Comparison of ENCODE assay signal across 35 cellular contexts in genomic region chr5:145911164-145911563, GRCh38. TPM values are rescaled to one million over a fixed set of nuclear protein-coding genes. Genes with fewer than 3 reads are reported as not detected.
"Had no signal": no experiment of that assay in that cellular context is flagged by ENCODE, and none has a peak within 500 bp of the region (broad histone marks: within the 10 kb centered on the region; RNA-seq: fewer than 3 reads in every experiment).

No MANE protein-coding gene starts in this region.

- ATAC-seq: naive thymus-derived CD8-positive, alpha-beta T cell; psoas muscle; right cardiac atrium; sciatic nerve; stimulated activated effector memory CD8-positive, alpha-beta T cell treated with anti-CD3 and anti-CD28 coated beads, Interleukin-12 subunit alpha, Interleukin-12 subunit beta, amount 100 ng/mL, for 72 hours; stimulated activated naive B cell treated with anti-CD40 and anti-IgM and Interleukin-4, amounts not matched to agents 10 μg/mL and 1 μg/mL and 100 μg/mL, for 72 hours; upper lobe of right lung had no signal

- H3K4me2 ChIP-seq: neural progenitor cell, smooth muscle cell had no signal

- H3K4me3 Mint-ChIP-seq: naive B cell; naive thymus-derived CD8-positive, alpha-beta T cell; natural killer cell treated with Interleukin-12 subunit alpha and Interleukin-12 subunit beta and Interleukin-15 and Interleukin-18, amount 100 ng/mL, for 72 hours; neural progenitor cell; stimulated activated effector memory CD8-positive, alpha-beta T cell treated with anti-CD3 and anti-CD28 coated beads, Interleukin-12 subunit alpha, Interleukin-12 subunit beta, amount 100 ng/mL, for 72 hours; stimulated activated naive B cell treated with anti-CD40 and anti-IgM and Interleukin-4, amounts not matched to agents 10 μg/mL and 1 μg/mL and 100 μg/mL, for 72 hours; stimulated activated naive CD8-positive, alpha-beta T cell treated with anti-CD3 and anti-CD28 coated beads, Interleukin-15, Interleukin-2, amounts not matched to agents 100 ng/mL and 50 ng/mL, for 24 hours; type B pancreatic cell had no signal

- H2AFZ ChIP-seq: neural progenitor cell, parathyroid adenoma had no signal

- DNase-seq: naive B cell; naive thymus-derived CD8-positive, alpha-beta T cell; occipital lobe; ovary; psoas muscle; right cardiac atrium; spleen; stimulated activated CD4-positive, alpha-beta T cell treated with anti-CD3 and anti-CD28 coated beads, Interleukin-12 subunit alpha, Interleukin-12 subunit beta, amount 100 ng/mL, for 4 hours; stimulated activated CD4-positive, alpha-beta T cell treated with anti-CD3 and anti-CD28 coated beads, Interleukin-1b, Interleukin-23, amount 100 ng/mL, for 48 hours; stimulated activated CD4-positive, alpha-beta T cell treated with anti-CD3 and anti-CD28 coated beads, Interleukin-4, amount 100 ng/mL, for 1 hour; stimulated activated CD4-positive, alpha-beta T cell treated with anti-CD3 and anti-CD28 coated beads, Interleukin-4, amount 100 ng/mL, for 4 hours; stimulated activated naive B cell treated with anti-CD40 and anti-IgM and Interleukin-4, amounts not matched to agents 10 μg/mL and 1 μg/mL and 100 μg/mL, for 72 hours; stimulated activated naive CD4-positive, alpha-beta T cell treated with Interleukin-2 at 50 U/mL for 16 hours; stomach; thyroid gland; upper lobe of right lung; uterus had no signal

- H3K79me2 ChIP-seq: parathyroid adenoma had no signal

- H3K4me1 Mint-ChIP-seq: naive B cell; stimulated activated effector memory CD8-positive, alpha-beta T cell treated with anti-CD3 and anti-CD28 coated beads, Interleukin-12 subunit alpha, Interleukin-12 subunit beta, amount 100 ng/mL, for 72 hours; stimulated activated naive B cell treated with anti-CD40 and anti-IgM and Interleukin-4, amounts not matched to agents 10 μg/mL and 1 μg/mL and 100 μg/mL, for 72 hours had no signal

- H3K27me3 ChIP-seq: neural progenitor cell, ovary, spleen, stomach, thyroid gland, tibial nerve, upper lobe of right lung, uterus had no signal

- H3K4me3 ChIP-seq: neural progenitor cell, ovary, psoas muscle, skin epidermis, smooth muscle cell, spleen, stomach, thoracic aorta, thyroid gland, tibial nerve, upper lobe of right lung, uterus had no signal

- H3K9ac ChIP-seq: neural progenitor cell, parathyroid adenoma had no signal

- H3K4me1 ChIP-seq: parathyroid adenoma, psoas muscle, spleen, stomach, thyroid gland, tibial nerve, upper lobe of right lung, uterus had no signal

- H3K27ac ChIP-seq: neural progenitor cell, ovary, parathyroid adenoma, psoas muscle, skin epidermis, spleen, stomach, thoracic aorta, thyroid gland, tibial nerve, upper lobe of right lung, uterus had no signal

- H3K27me3 Mint-ChIP-seq: stimulated activated naive CD8-positive, alpha-beta T cell treated with anti-CD3 and anti-CD28 coated beads, Interleukin-15, Interleukin-2, amounts not matched to agents 100 ng/mL and 50 ng/mL, for 24 hours had no signal

- H3K36me3 Mint-ChIP-seq: naive B cell; natural killer cell treated with Interleukin-12 subunit alpha and Interleukin-12 subunit beta and Interleukin-15 and Interleukin-18, amount 100 ng/mL, for 72 hours; neural progenitor cell; stimulated activated effector memory CD8-positive, alpha-beta T cell treated with anti-CD3 and anti-CD28 coated beads, Interleukin-12 subunit alpha, Interleukin-12 subunit beta, amount 100 ng/mL, for 72 hours; stimulated activated naive B cell treated with anti-CD40 and anti-IgM and Interleukin-4, amounts not matched to agents 10 μg/mL and 1 μg/mL and 100 μg/mL, for 72 hours; type B pancreatic cell had no signal

- H3K27ac Mint-ChIP-seq: naive thymus-derived CD8-positive, alpha-beta T cell; natural killer cell treated with Interleukin-12 subunit alpha and Interleukin-12 subunit beta and Interleukin-15 and Interleukin-18, amount 100 ng/mL, for 72 hours; neural progenitor cell; progenitor cell of endocrine pancreas; stimulated activated effector memory CD8-positive, alpha-beta T cell treated with anti-CD3 and anti-CD28 coated beads, Interleukin-12 subunit alpha, Interleukin-12 subunit beta, amount 100 ng/mL, for 72 hours; stimulated activated naive B cell treated with anti-CD40 and anti-IgM and Interleukin-4, amounts not matched to agents 10 μg/mL and 1 μg/mL and 100 μg/mL, for 72 hours; stimulated activated naive CD8-positive, alpha-beta T cell treated with anti-CD3 and anti-CD28 coated beads, Interleukin-15, Interleukin-2, amounts not matched to agents 100 ng/mL and 50 ng/mL, for 24 hours; type B pancreatic cell had no signal

- H3K36me3 ChIP-seq: neural progenitor cell, ovary, spleen, stomach, thoracic aorta, thyroid gland, tibial nerve, upper lobe of right lung, uterus had no signal

- H3K9me3 ChIP-seq: ovary, psoas muscle, spleen, stomach, thoracic aorta, thyroid gland, tibial nerve, upper lobe of right lung, uterus had no signal

- H3K9me3 Mint-ChIP-seq: naive thymus-derived CD8-positive, alpha-beta T cell; natural killer cell treated with Interleukin-12 subunit alpha and Interleukin-12 subunit beta and Interleukin-15 and Interleukin-18, amount 100 ng/mL, for 72 hours; neural progenitor cell; stimulated activated effector memory CD8-positive, alpha-beta T cell treated with anti-CD3 and anti-CD28 coated beads, Interleukin-12 subunit alpha, Interleukin-12 subunit beta, amount 100 ng/mL, for 72 hours; stimulated activated naive CD8-positive, alpha-beta T cell treated with anti-CD3 and anti-CD28 coated beads, Interleukin-15, Interleukin-2, amounts not matched to agents 100 ng/mL and 50 ng/mL, for 24 hours; type B pancreatic cell had no signal

RNA-seq across cellular contexts. Expression of gene SH3RF2, which starts 25.2 kb away (rescaled TPM):
- total RNA-seq: naive thymus-derived CD8-positive, alpha-beta T cell had no signal
- polyA plus RNA-seq: naive thymus-derived CD8-positive, alpha-beta T cell; neural cell had no signal

RNA-seq across cellular contexts. Expression of gene GRXCR2, which starts 38.4 kb away (rescaled TPM):
- total RNA-seq: naive thymus-derived CD8-positive, alpha-beta T cell; natural killer cell treated with Interleukin-12 subunit alpha and Interleukin-12 subunit beta and Interleukin-15 and Interleukin-18, amount 100 ng/mL, for 72 hours; occipital lobe; osteoblast; ovary; progenitor cell of endocrine pancreas; psoas muscle; renal cortical epithelial cell; sciatic nerve; smooth muscle cell; spleen; stomach; subcutaneous adipose tissue; temporal lobe; thoracic aorta; tibial nerve; upper lobe of right lung; urinary bladder; uterus had no signal
- polyA plus RNA-seq: naive thymus-derived CD8-positive, alpha-beta T cell; neural cell; ovary; psoas muscle; smooth muscle cell; spleen; stomach; urinary bladder had no signal
